In the genomic region with DNA sequence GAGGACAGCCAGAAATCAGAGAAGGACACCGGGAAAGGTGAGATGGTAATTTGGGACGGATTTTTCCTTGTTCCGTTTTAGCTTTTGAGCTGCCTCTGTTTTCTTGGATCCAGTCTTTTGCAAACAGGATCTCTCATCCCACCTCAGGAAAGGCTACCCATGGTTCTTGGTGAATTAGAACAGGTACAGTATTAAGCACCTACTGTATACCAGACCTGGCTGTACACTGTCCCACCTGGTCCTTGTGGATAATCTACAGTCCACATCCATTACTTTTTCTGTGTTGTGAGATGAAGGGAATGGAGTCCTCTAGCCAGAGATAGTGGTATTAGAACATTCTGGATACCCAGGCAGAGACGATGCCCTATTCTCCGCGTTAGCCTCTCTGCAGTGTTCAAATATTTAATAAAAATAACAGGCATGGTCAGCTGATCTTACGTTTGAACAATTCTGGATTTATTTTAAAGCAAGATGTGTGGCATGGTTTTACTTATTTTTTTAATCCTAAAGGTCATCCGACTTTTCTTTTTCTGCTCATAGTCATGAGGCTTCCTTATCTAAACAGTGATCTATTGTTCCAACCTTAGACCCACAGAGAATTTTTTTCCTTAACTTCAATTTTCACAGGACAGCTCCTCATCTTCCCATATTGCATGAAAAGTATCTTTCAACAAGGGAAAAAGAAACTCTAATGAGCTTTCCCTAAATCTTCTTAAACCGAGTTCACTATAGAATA, we compare ENCODE assay signal across 24 cellular contexts. TPM values are rescaled to one million over a fixed set of nuclear protein-coding genes. Genes with fewer than 3 reads are reported as not detected.
"Had no signal": no experiment of that assay in that cellular context is flagged by ENCODE, and none has a peak within 500 bp of the region (broad histone marks: within the 10 kb centered on the region; RNA-seq: fewer than 3 reads in every experiment).

No MANE protein-coding gene starts in this region.

- DNase-seq: activated CD4-positive, alpha-beta memory T cell treated with anti-CD3 and anti-CD28 coated beads, Interleukin-2, amount 10 ng/mL, durations not matched to agents 7 days and 5 days; activated CD4-positive, alpha-beta T cell treated with anti-CD3 and anti-CD28 coated beads for 36 hours; activated CD4-positive, alpha-beta T cell treated with anti-CD3 and anti-CD28 coated beads, Interleukin-2, amount 10 ng/mL, durations not matched to agents 24 days and 14 days; activated CD4-positive, CD25-positive, alpha-beta regulatory T cell; activated CD4-positive, CD25-positive, alpha-beta regulatory T cell treated with anti-CD3 and anti-CD28 coated beads, Interleukin-2, amount 50 U/mL, for 72 hours; activated effector memory CD4-positive, alpha-beta T cell treated with Interleukin-2 at 50 U/mL for 16 hours; activated gamma-delta T cell treated with Interleukin-2 at 50 U/mL for 16 hours; activated naive CD4-positive, alpha-beta T cell treated with anti-CD3 and anti-CD28 coated beads, Interleukin-2, amount 50 U/mL, for 16 hours; activated naive CD4-positive, alpha-beta T cell treated with Interleukin-2 at 50 U/mL for 16 hours; activated T-cell treated with anti-CD3 and anti-CD28 coated beads, Interleukin-2, amount 50 U/mL, for 4 hours; amniotic stem cell; anterior cingulate cortex; caudate nucleus; colonic mucosa; effector CD8-positive, alpha-beta T cell; foreskin fibroblast; gastrocnemius medialis; glutamatergic neuron; heart right ventricle; T-helper 2 cell had no signal

- ATAC-seq: activated CD4-positive, alpha-beta T cell treated with anti-CD3 and anti-CD28 coated beads for 36 hours; activated T-cell treated with anti-CD3 and anti-CD28 coated beads, Interleukin-2, amount 50 U/mL, for 4 hours; activated T-helper 17 cell treated with anti-CD3 and anti-CD28 coated beads, Interleukin-2, amount 50 U/mL, for 72 hours; esophagus mucosa; gastrocnemius medialis had no signal

- H3K27ac Mint-ChIP-seq: activated CD4-positive, alpha-beta memory T cell treated with anti-CD3 and anti-CD28 coated beads, Interleukin-2, amount 10 ng/mL, durations not matched to agents 7 days and 5 days; activated CD4-positive, alpha-beta T cell treated with anti-CD3 and anti-CD28 coated beads for 36 hours; activated CD4-positive, alpha-beta T cell treated with anti-CD3 and anti-CD28 coated beads, Interleukin-2, amount 10 ng/mL, durations not matched to agents 24 days and 14 days; activated naive CD8-positive, alpha-beta T cell; activated T-helper 17 cell treated with anti-CD3 and anti-CD28 coated beads, Interleukin-2, amount 50 U/mL, for 72 hours had no signal

- H3K27me3 Mint-ChIP-seq: activated CD4-positive, alpha-beta memory T cell treated with anti-CD3 and anti-CD28 coated beads, Interleukin-2, amount 10 ng/mL, durations not matched to agents 7 days and 5 days; activated CD4-positive, alpha-beta T cell treated with anti-CD3 and anti-CD28 coated beads for 36 hours; activated CD4-positive, alpha-beta T cell treated with anti-CD3 and anti-CD28 coated beads, Interleukin-2, amount 10 ng/mL, durations not matched to agents 24 days and 14 days; activated naive CD8-positive, alpha-beta T cell; activated T-helper 17 cell treated with anti-CD3 and anti-CD28 coated beads, Interleukin-2, amount 50 U/mL, for 72 hours had no signal

- H3K4me3 Mint-ChIP-seq: activated CD4-positive, alpha-beta memory T cell treated with anti-CD3 and anti-CD28 coated beads, Interleukin-2, amount 10 ng/mL, durations not matched to agents 7 days and 5 days; activated CD4-positive, alpha-beta T cell treated with anti-CD3 and anti-CD28 coated beads for 36 hours; activated CD4-positive, alpha-beta T cell treated with anti-CD3 and anti-CD28 coated beads, Interleukin-2, amount 10 ng/mL, durations not matched to agents 24 days and 14 days; activated naive CD8-positive, alpha-beta T cell; activated T-cell treated with anti-CD3 and anti-CD28 coated beads, Interleukin-2, amount 50 U/mL, for 4 hours; activated T-helper 17 cell treated with anti-CD3 and anti-CD28 coated beads, Interleukin-2, amount 50 U/mL, for 72 hours had no signal

- H3K9me3 Mint-ChIP-seq: activated T-cell treated with anti-CD3 and anti-CD28 coated beads, Interleukin-2, amount 50 U/mL, for 4 hours; activated T-helper 17 cell treated with anti-CD3 and anti-CD28 coated beads, Interleukin-2, amount 50 U/mL, for 72 hours had no signal

RNA-seq across cellular contexts. Expression of a gene that starts 18.9 kb away (rescaled TPM):
- polyA plus RNA-seq: endothelial cell of umbilical vein had no signal
